Comparison of ENCODE assay signal across 1 cellular context in the genomic region with DNA sequence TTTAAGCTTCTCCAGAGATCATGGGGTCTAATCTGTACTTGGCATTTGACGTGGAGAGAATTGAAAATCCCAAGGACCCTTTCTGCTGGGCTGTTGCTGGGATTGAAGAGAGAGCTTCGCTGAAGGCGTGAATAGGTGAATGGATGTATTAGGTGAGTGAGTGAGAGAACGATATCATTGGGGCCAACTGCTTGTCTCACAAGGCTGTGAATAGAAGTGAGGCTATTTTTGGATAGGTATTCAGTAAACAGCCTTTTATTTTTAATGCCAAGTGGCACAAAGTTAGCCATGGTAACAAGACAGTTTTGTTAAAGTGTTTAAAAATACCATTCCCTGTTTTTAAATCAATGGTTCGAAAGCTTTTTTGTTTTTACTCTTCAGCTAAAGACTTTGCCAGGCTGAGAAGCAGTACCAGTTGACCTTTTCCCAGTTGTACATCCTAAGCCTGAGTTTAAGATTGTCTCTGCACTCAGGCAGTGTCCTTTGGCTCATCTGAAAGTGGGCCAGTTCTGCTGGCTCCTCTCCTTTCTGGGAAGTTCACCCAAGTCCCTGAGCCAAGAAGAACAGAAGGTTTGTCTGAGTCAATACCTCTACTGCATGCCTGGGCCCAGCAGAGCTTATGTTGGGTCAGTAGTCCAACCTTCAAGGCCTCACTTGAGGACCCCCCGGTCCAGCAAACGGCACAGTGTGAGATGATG.
TF ChIP-seq lines count a peak whose summit lies in the region.

No MANE protein-coding gene starts in this region.

TF ChIP-seq in HepG2, 621 proteins besides CTCF, POLR2A, EP300 and RAD21 (continued from another document):
- no peak for TF ChIP-seq IKZF4 (CRISPR knock-in tag; IDR thresholded peaks at IDR 0.05; ENCODE audit: borderline replicate concordance, low read depth, not compliant biosample characterization)
- TF ChIP-seq KLF11 (CRISPR knock-in tag; IDR thresholded peaks at IDR 0.05) = no peak
- no peak for TF ChIP-seq ZNF546 (CRISPR knock-in tag; conservative IDR thresholded peaks at IDR 0.05)
- TF ChIP-seq, protein P1, sequence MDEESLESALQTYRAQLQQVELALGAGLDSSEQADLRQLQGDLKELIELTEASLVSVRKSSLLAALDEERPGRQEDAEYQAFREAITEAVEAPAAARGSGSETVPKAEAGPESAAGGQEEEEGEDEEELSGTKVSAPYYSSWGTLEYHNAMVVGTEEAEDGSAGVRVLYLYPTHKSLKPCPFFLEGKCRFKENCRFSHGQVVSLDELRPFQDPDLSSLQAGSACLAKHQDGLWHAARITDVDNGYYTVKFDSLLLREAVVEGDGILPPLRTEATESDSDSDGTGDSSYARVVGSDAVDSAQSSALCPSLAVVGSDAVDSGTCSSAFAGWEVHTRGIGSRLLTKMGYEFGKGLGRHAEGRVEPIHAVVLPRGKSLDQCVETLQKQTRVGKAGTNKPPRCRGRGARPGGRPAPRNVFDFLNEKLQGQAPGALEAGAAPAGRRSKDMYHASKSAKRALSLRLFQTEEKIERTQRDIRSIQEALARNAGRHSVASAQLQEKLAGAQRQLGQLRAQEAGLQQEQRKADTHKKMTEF (CRISPR knock-in tag; IDR thresholded peaks at IDR 0.05) = no peak
TF ChIP-seq in HepG2: peak in this region for 0.
